In genomic region chrX:132216806-132217202, GRCh38 we compare ENCODE assay signal across 8 cellular contexts.
DNase-seq lines count a peak whose midpoint lies in the region; TF ChIP-seq lines count a peak whose summit lies in the region.

No MANE protein-coding gene starts in this region.

- H3K9me3 ChIP-seq in SK-N-MC (ENCODE audit: low read depth, low read length): no peaks in the 10 kb centered on the region
- no peaks in the 10 kb centered on the region for H3K9me3 ChIP-seq in effector memory CD4-positive, alpha-beta T cell (ENCODE audit: control insufficient read depth, low read length)

- peak overlapping the region; percentile 50; the same call in 1 of the 2 replicates for H3K27ac ChIP-seq in SK-N-MC
- peak overlapping the region; percentile 94 for H3K27ac ChIP-seq in effector memory CD4-positive, alpha-beta T cell (ENCODE audit: insufficient read depth, low read length, poor library complexity, severe bottlenecking)

- peaks cover 29% of the 10 kb centered on the region for H3K36me3 Mint-ChIP-seq in nephron progenitor cell (ENCODE audit: low read depth)

- H3K36me3 ChIP-seq in SK-N-MC (ENCODE audit: insufficient read depth, low read length): peaks cover 13% of the 10 kb centered on the region
- H3K36me3 ChIP-seq in effector memory CD4-positive, alpha-beta T cell (ENCODE audit: control insufficient read depth, insufficient read depth, low read length): no peaks in the 10 kb centered on the region

- no peaks in the 10 kb centered on the region for H3K27me3 Mint-ChIP-seq in nephron progenitor cell (ENCODE audit: low read depth, poor library complexity)

- H3K4me3 ChIP-seq in GM08714 (ENCODE audit: low read length) (peak overlapping the region; percentile 92), SK-N-MC (peak overlapping the region; percentile 85)
- H3K4me3 ChIP-seq in effector memory CD4-positive, alpha-beta T cell (ENCODE audit: insufficient read depth, low read depth, low read length, poor library complexity, severe bottlenecking): peak overlapping the region; percentile 73

- H3K27me3 ChIP-seq in effector memory CD4-positive, alpha-beta T cell (replicated peaks; ENCODE audit: control insufficient read depth, insufficient read depth, low read length, poor library complexity, severe bottlenecking): no peaks in the 10 kb centered on the region

- peak; percentile 48 for DNase-seq in HCEC 1CT
- no peak for DNase-seq in SK-N-MC (ENCODE audit: low read depth, low spot score)
- peak in 2 of 3 donors; percentile 3 to 8 for DNase-seq in effector memory CD4-positive, alpha-beta T cell
- no peak for DNase-seq in nephron progenitor cell
- no peak for DNase-seq in DMS79 treated with DMSO at 0.1 percent for 48 hours (lab: John Stamatoyannopoulos, UW)
- no peak for DNase-seq in Kasumi-1 (lab: John Stamatoyannopoulos, UW)
- no peak for DNase-seq in NCI-H748 treated with DMSO at 0.1 percent for 48 hours (lab: John Stamatoyannopoulos, UW)

- peaks cover 12% of the 10 kb centered on the region for H3K4me1 ChIP-seq in effector memory CD4-positive, alpha-beta T cell (ENCODE audit: control insufficient read depth, insufficient read depth, low read length, poor library complexity, severe bottlenecking)

- H3K9ac ChIP-seq in SK-N-MC (ENCODE audit: insufficient read length): peak overlapping the region; percentile 76

- H3K4me1 Mint-ChIP-seq in nephron progenitor cell: peaks cover 65% of the 10 kb centered on the region

- H3K27ac Mint-ChIP-seq in nephron progenitor cell: peak overlapping the region; percentile 98

- no peak for TF ChIP-seq CTCF in nephron progenitor cell (IDR thresholded peaks at IDR 0.05)

- H3K9me3 Mint-ChIP-seq in nephron progenitor cell: no peaks in the 10 kb centered on the region

- peak overlapping the region; percentile 93 for H3K4me3 Mint-ChIP-seq in nephron progenitor cell

Comparison
In these comparisons a context has a peak if more than half of its experiments do, and no peak if none do; other contexts are left out.
1. DNase-seq: peak in HCEC 1CT (single experiment) and effector memory CD4-positive, alpha-beta T cell (2 of 3); none in SK-N-MC (single experiment), nephron progenitor cell (single experiment), DMS79 treated with DMSO at 0.1 percent for 48 hours (single experiment), Kasumi-1 (0 of 2) and NCI-H748 treated with DMSO at 0.1 percent for 48 hours (single experiment).
2. Peak in every context shown above with its lines, with median percentiles within 50 percentile points of each other: H3K4me3 ChIP-seq.